In genomic region chr9:87578625-87579024, GRCh38 we compare ENCODE assay signal across 16 cellular contexts.
DNase-seq lines count a peak whose midpoint lies in the region; ATAC-seq and TF ChIP-seq lines count a peak whose summit lies in the region.
"Had no signal": no experiment of that assay in that cellular context is flagged by ENCODE, and none has a peak within 500 bp of the region (broad histone marks: within the 10 kb centered on the region; RNA-seq: fewer than 3 reads in every experiment).

No MANE protein-coding gene starts in this region.

- no peak for DNase-seq in activated CD8-positive, alpha-beta T cell treated with anti-CD3 and anti-CD28 coated beads for 36 hours
- DNase-seq in T-helper 1 cell: no peak
- no peak for DNase-seq in GM13976 (ENCODE audit: low spot score)
- DNase-seq: COR-L47, DMS53, MM.1S, NCI-H1105 treated with DMSO at 0.1 percent for 48 hours, NCI-H187 treated with DMSO at 0.1 percent for 48 hours, RPMI8226 had no signal

- H3K4me3 Mint-ChIP-seq in brain: no peak overlapping the region
- no peak overlapping the region for H3K4me3 Mint-ChIP-seq in nephron
- H3K4me3 Mint-ChIP-seq in activated CD8-positive, alpha-beta T cell treated with anti-CD3 and anti-CD28 coated beads for 36 hours: no peak overlapping the region

- H3K9me3 Mint-ChIP-seq in brain (peaks cover 0 to 3% (median 0%) of the 10 kb centered on the region in 5 experiments), nephron (no peaks in the 10 kb centered on the region)
- no peaks in the 10 kb centered on the region for H3K9me3 Mint-ChIP-seq in activated CD8-positive, alpha-beta T cell treated with anti-CD3 and anti-CD28 coated beads for 36 hours
- H3K9me3 Mint-ChIP-seq: CD14-positive monocyte had no signal

- POLR2A ChIA-PET in activated CD8-positive, alpha-beta T cell treated with anti-CD3 and anti-CD28 coated beads for 36 hours (lab: Charles Lee): no interaction called here

- H3K27ac Mint-ChIP-seq in brain (peak overlapping the region in 4 of 5 experiments; percentile 6 to 56 (median 42)), nephron (peak overlapping the region; percentile 47 to 76 (median 71))
- no peak overlapping the region for H3K27ac Mint-ChIP-seq in activated CD8-positive, alpha-beta T cell treated with anti-CD3 and anti-CD28 coated beads for 36 hours

- ATAC-seq in GM19463 (IDR thresholded peaks at IDR 0.05; ENCODE audit: unreplicated experiment): peak; percentile 58
- no peak for ATAC-seq in SK-N-SH treated with all-trans-retinoic acid at 6 μM for 48 hours
- no peak for ATAC-seq in HG03175 (IDR thresholded peaks at IDR 0.05; ENCODE audit: unreplicated experiment)
- ATAC-seq in activated CD8-positive, alpha-beta T cell treated with anti-CD3 and anti-CD28 coated beads for 36 hours: no peak
- ATAC-seq: A549 had no signal

- H3K27me3 Mint-ChIP-seq in brain (peaks cover 1% of the 10 kb centered on the region), nephron (ENCODE audit: low read depth) (no peaks in the 10 kb centered on the region)
- H3K27me3 Mint-ChIP-seq in activated CD8-positive, alpha-beta T cell treated with anti-CD3 and anti-CD28 coated beads for 36 hours: peaks cover 4% of the 10 kb centered on the region

- TF ChIP-seq CTCF in brain (conservative IDR thresholded peaks at IDR 0.05) (no peak), nephron (IDR thresholded peaks at IDR 0.05; ENCODE audit: unreplicated experiment in 3 of 3) (no peak), GM13976 (IDR thresholded peaks at IDR 0.05; ENCODE audit: borderline replicate concordance, control extremely low read depth, extremely low read depth, insufficient read depth, missing control alignments) (no peak)
- TF ChIP-seq CTCF in activated CD8-positive, alpha-beta T cell treated with anti-CD3 and anti-CD28 coated beads for 36 hours (IDR thresholded peaks at IDR 0.05): no peak

- peaks cover 56% of the 10 kb centered on the region for H3K4me1 Mint-ChIP-seq in brain
- peaks cover 70% of the 10 kb centered on the region for H3K4me1 Mint-ChIP-seq in nephron
- no peaks in the 10 kb centered on the region for H3K4me1 Mint-ChIP-seq in activated CD8-positive, alpha-beta T cell treated with anti-CD3 and anti-CD28 coated beads for 36 hours (ENCODE audit: low read depth)

- H3K36me3 Mint-ChIP-seq in brain: peaks cover 33% of the 10 kb centered on the region
- H3K36me3 Mint-ChIP-seq in nephron (ENCODE audit: low read depth): peaks cover 2% of the 10 kb centered on the region
- H3K36me3 Mint-ChIP-seq in activated CD8-positive, alpha-beta T cell treated with anti-CD3 and anti-CD28 coated beads for 36 hours (ENCODE audit: low read depth): no peaks in the 10 kb centered on the region

- intact Hi-C loops in activated CD8-positive, alpha-beta T cell treated with anti-CD3 and anti-CD28 coated beads for 36 hours (cut with micrococcal nuclease): no loop called here

- CTCF ChIA-PET in activated CD8-positive, alpha-beta T cell treated with anti-CD3 and anti-CD28 coated beads for 36 hours (lab: Charles Lee): no interaction called here

- in situ Hi-C loops in GM13976 (cut with MboI; ENCODE audit: low sequenced_read_pairs, unreplicated experiment): no loop called here

TF ChIP-seq in SK-N-SH treated with all-trans-retinoic acid at 6 μM for 48 hours, 23 proteins besides CTCF, POLR2A, EP300 and RAD21:
- TF ChIP-seq CSDC2 (CRISPR knock-in tag; IDR thresholded peaks at IDR 0.05) (no peak), ESRRG (CRISPR knock-in tag; IDR thresholded peaks at IDR 0.05) (no peak), CREB5 (CRISPR knock-in tag; IDR thresholded peaks at IDR 0.05; ENCODE audit: low read depth) (no peak), PPARA (CRISPR knock-in tag; IDR thresholded peaks at IDR 0.05; ENCODE audit: borderline replicate concordance) (no peak), ARNTL (CRISPR knock-in tag; IDR thresholded peaks at IDR 0.05; ENCODE audit: borderline replicate concordance, low read depth) (no peak), BACH2 (CRISPR knock-in tag; IDR thresholded peaks at IDR 0.05; ENCODE audit: borderline replicate concordance) (no peak), ZFP3 (CRISPR knock-in tag; IDR thresholded peaks at IDR 0.05) (no peak), PATZ1 (CRISPR knock-in tag; IDR thresholded peaks at IDR 0.05; ENCODE audit: borderline replicate concordance) (no peak), ISL1 (CRISPR knock-in tag; IDR thresholded peaks at IDR 0.05) (0 out of 2 replicates have a peak, but pooled peaks have one; percentile 20), ZC3H10 (CRISPR knock-in tag; IDR thresholded peaks at IDR 0.05) (no peak), TOX (CRISPR knock-in tag; IDR thresholded peaks at IDR 0.05; ENCODE audit: borderline replicate concordance) (no peak), TCF4 (CRISPR knock-in tag; IDR thresholded peaks at IDR 0.05; ENCODE audit: borderline replicate concordance) (peak; percentile 23; the same call in 1 of the 2 replicates), TSHZ2 (CRISPR knock-in tag; IDR thresholded peaks at IDR 0.05) (no peak), ZFP30 (CRISPR knock-in tag; IDR thresholded peaks at IDR 0.05) (no peak)
- TF ChIP-seq, protein P1, sequence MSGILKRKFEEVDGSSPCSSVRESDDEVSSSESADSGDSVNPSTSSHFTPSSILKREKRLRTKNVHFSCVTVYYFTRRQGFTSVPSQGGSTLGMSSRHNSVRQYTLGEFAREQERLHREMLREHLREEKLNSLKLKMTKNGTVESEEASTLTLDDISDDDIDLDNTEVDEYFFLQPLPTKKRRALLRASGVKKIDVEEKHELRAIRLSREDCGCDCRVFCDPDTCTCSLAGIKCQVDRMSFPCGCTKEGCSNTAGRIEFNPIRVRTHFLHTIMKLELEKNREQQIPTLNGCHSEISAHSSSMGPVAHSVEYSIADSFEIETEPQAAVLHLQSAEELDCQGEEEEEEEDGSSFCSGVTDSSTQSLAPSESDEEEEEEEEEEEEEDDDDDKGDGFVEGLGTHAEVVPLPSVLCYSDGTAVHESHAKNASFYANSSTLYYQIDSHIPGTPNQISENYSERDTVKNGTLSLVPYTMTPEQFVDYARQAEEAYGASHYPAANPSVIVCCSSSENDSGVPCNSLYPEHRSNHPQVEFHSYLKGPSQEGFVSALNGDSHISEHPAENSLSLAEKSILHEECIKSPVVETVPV (CRISPR knock-in tag; IDR thresholded peaks at IDR 0.05): no peak
